18 cellular contexts compared by ENCODE assay signal in genomic region chr15:60473135-60473534, GRCh38. TPM values are rescaled to one million over a fixed set of nuclear protein-coding genes. Genes with fewer than 3 reads are reported as not detected.
DNase-seq lines count a peak whose midpoint lies in the region; ATAC-seq, FAIRE-seq and TF ChIP-seq lines count a peak whose summit lies in the region.
"Had no signal": no experiment of that assay in that cellular context is flagged by ENCODE, and none has a peak within 500 bp of the region (broad histone marks: within the 10 kb centered on the region; RNA-seq: fewer than 3 reads in every experiment).

No MANE protein-coding gene starts in this region.

- H4K20me1 ChIP-seq in H1 (replicated peaks in 1 of 2; ENCODE audit: control insufficient read depth in 1 of 2, insufficient read depth in 2 of 2, low read length in 2 of 2), result peaks cover 0 to 3% of the 10 kb centered on the region in 2 experiments

- no peak overlapping the region for H3K23ac ChIP-seq in H1 (ENCODE audit: insufficient read length)

- no peak overlapping the region for H2BK20ac ChIP-seq in H1 (ENCODE audit: low read length)

- no peak overlapping the region for H2BK12ac ChIP-seq in H1 (ENCODE audit: low read depth, low read length)

- TF ChIP-seq CTCF in CD14-positive monocyte (IDR thresholded peaks at IDR 0.05) (no peak), HFFc6 (IDR thresholded peaks at IDR 0.05) (no peak), H1 (IDR thresholded peaks at IDR 0.05; ENCODE audit: control extremely low read depth in 1 of 3, insufficient read depth in 1 of 3, low read depth in 1 of 3, low read length in 3 of 3) (no peak), progenitor cell of endocrine pancreas (IDR thresholded peaks at IDR 0.05; ENCODE audit: unreplicated experiment) (no peak)

- no peak overlapping the region for H3K4me3 ChIP-seq in H1 (ENCODE audit: extremely low read depth in 1 of 4, insufficient read depth in 2 of 4, low read depth in 3 of 4, low read length in 4 of 4)
- H3K4me3 ChIP-seq: BLaER1 had no signal

- no peak for TF ChIP-seq EP300 in H1 (IDR thresholded peaks at IDR 0.05; ENCODE audit: borderline replicate concordance in 1 of 2, low read depth in 2 of 2, low read length in 2 of 2)

- no peak for FAIRE-seq in H1 (lab: Jason Lieb, UNC)
- FAIRE-seq: GM12892 had no signal

- H4K5ac ChIP-seq in H1 (ENCODE audit: insufficient read length, low read depth, low read length), result no peak overlapping the region

- H3K18ac ChIP-seq in H1 (ENCODE audit: extremely low read depth, low read length), result no peak overlapping the region

- H3K23me2 ChIP-seq in H1 (ENCODE audit: low read depth, low read length), result peaks cover 4% of the 10 kb centered on the region

- H2AK5ac ChIP-seq in H1 (ENCODE audit: low read depth, low read length), result no peak overlapping the region

- no peak for TF ChIP-seq POLR2A in H1 (IDR thresholded peaks at IDR 0.05; ENCODE audit: control extremely low read depth in 1 of 2, low read depth in 2 of 2, low read length in 2 of 2)

- no peak overlapping the region for H4K91ac ChIP-seq in H1 (replicated peaks; ENCODE audit: insufficient read length, low read length)

- H2BK120ac ChIP-seq in H1 (replicated peaks; ENCODE audit: low read depth, low read length), result no peak overlapping the region

- H3K79me2 ChIP-seq in H1 (ENCODE audit: control insufficient read depth in 1 of 2, insufficient read depth in 2 of 2, low read length in 2 of 2), result peaks cover 6 to 41% of the 10 kb centered on the region in 2 experiments; a peak in 3 of 4 replicates

- H3K9me3 Mint-ChIP-seq in CD14-positive monocyte (peaks cover 0 to 3% (median 0%) of the 10 kb centered on the region in 7 donors), HFFc6 (no peaks in the 10 kb centered on the region), progenitor cell of endocrine pancreas (ENCODE audit: low read depth) (peaks cover 2% of the 10 kb centered on the region)
- H3K9me3 Mint-ChIP-seq: CD4-positive, CD25-positive, alpha-beta regulatory T cell had no signal

- no peak for DNase-seq in CD14-positive monocyte (ENCODE audit: low spot score)
- DNase-seq in HFFc6, result no peak
- no peak for DNase-seq in H1 (ENCODE audit: low read depth in 1 of 2, low spot score in 2 of 2)
- no peak for DNase-seq in progenitor cell of endocrine pancreas (ENCODE audit: low spot score, unreplicated experiment)
- no peak for DNase-seq in NCI-H1417 treated with DMSO at 0.1 percent for 48 hours (lab: John Stamatoyannopoulos, UW)
- no peak for DNase-seq in occipital lobe (lab: John Stamatoyannopoulos, UW)
- DNase-seq: 8988T; AML-193; Calu3; CD4-positive, CD25-positive, alpha-beta regulatory T cell; DMS79 treated with DMSO at 0.1 percent for 48 hours; EL; HCEC 1CT had no signal

- H3K4me3 Mint-ChIP-seq in CD14-positive monocyte (no peak overlapping the region), HFFc6 (no peak overlapping the region), progenitor cell of endocrine pancreas (ENCODE audit: low read depth) (no peak overlapping the region)

- 100% methylated on average over 3 of the region's 3 CpGs; no CpG with 5 or more reads in 1 of the 2 experiments for WGBS in H1 (ENCODE audit: extremely low coverage in 1 of 2, insufficient coverage in 1 of 2, insufficient read length in 1 of 2, insufficient replicate concordance in 2 of 2, low coverage in 1 of 2, low lambda C conversion rate in 2 of 2, missing lambda C conversion rate in 1 of 2), 2 experiments

- H3K27me3 Mint-ChIP-seq in CD14-positive monocyte (ENCODE audit: low read depth in 3 of 3) (no peaks in the 10 kb centered on the region), HFFc6 (ENCODE audit: insufficient read depth) (no peaks in the 10 kb centered on the region), progenitor cell of endocrine pancreas (no peaks in the 10 kb centered on the region)
- H3K27me3 Mint-ChIP-seq: CD4-positive, CD25-positive, alpha-beta regulatory T cell; IgD-negative memory B cell had no signal

- H2AFZ ChIP-seq in H1 (ENCODE audit: low read length), result no peak overlapping the region

- no peak overlapping the region for H3K4ac ChIP-seq in H1 (replicated peaks; ENCODE audit: insufficient read length, low read depth, low read length)

- no peak overlapping the region for H3K14ac ChIP-seq in H1 (ENCODE audit: insufficient read length)

- peaks cover 7% of the 10 kb centered on the region for H3K79me1 ChIP-seq in H1 (ENCODE audit: low read depth, low read length)

- H3K4me1 Mint-ChIP-seq in CD14-positive monocyte (peaks cover 23% of the 10 kb centered on the region), HFFc6 (ENCODE audit: low read depth) (peaks cover 46% of the 10 kb centered on the region), progenitor cell of endocrine pancreas (ENCODE audit: low read depth) (peaks cover 19% of the 10 kb centered on the region)

- H3K9me3 ChIP-seq in H1 (ENCODE audit: insufficient read depth in 2 of 2, low read depth in 1 of 2, low read length in 1 of 2), result no peaks in the 10 kb centered on the region
- H3K9me3 ChIP-seq: BLaER1 had no signal

- no peak overlapping the region for H3K4me2 ChIP-seq in H1 (ENCODE audit: insufficient read depth in 1 of 2, low read depth in 2 of 2, low read length in 2 of 2)
- H3K4me2 ChIP-seq: BLaER1, KMS-11 had no signal

- H3K36me3 Mint-ChIP-seq in CD14-positive monocyte (peaks cover 19 to 31% of the 10 kb centered on the region in 2 donors), HFFc6 (ENCODE audit: low read depth) (peaks cover 27% of the 10 kb centered on the region), progenitor cell of endocrine pancreas (ENCODE audit: insufficient read depth) (peaks cover 26% of the 10 kb centered on the region)

- no peak for TF ChIP-seq RAD21 in H1 (IDR thresholded peaks at IDR 0.05 in 1 of 2, conservative IDR thresholded peaks at IDR 0.05 in 1 of 2; ENCODE audit: low read depth in 2 of 2, low read length in 2 of 2)

- no peak for ATAC-seq in HG02798 (IDR thresholded peaks at IDR 0.05; ENCODE audit: poor library complexity, unreplicated experiment)

- peak overlapping the region; percentile 62; the same call in 1 of the 2 replicates for H4K8ac ChIP-seq in H1 (ENCODE audit: extremely low read depth, insufficient read depth, low read length)

- no peak overlapping the region for H2BK5ac ChIP-seq in H1 (ENCODE audit: low read depth, low read length)

- peaks cover 2 to 6% (median 4%) of the 10 kb centered on the region in 4 experiments; a peak in 6 of 7 replicates for H3K4me1 ChIP-seq in H1 (replicated peaks in 1 of 4; ENCODE audit: control insufficient read depth in 3 of 4, insufficient read depth in 4 of 4, low read length in 3 of 4)

- peak overlapping the region in 4 of 7 donors; percentile 1 to 80 (median 38) for H3K27ac Mint-ChIP-seq in CD14-positive monocyte
- 0 out of 2 replicates have a peak overlapping the region, but pooled peaks have one; percentile 3 for H3K27ac Mint-ChIP-seq in HFFc6
- H3K27ac Mint-ChIP-seq in progenitor cell of endocrine pancreas, result peak overlapping the region; percentile 24

- intact Hi-C loops in CD14-positive monocyte (cut with micrococcal nuclease), result no loop called here

- CTCF ChIA-PET in H1 (lab: Charles Lee; ENCODE audit: partially characterized antibody), result no interaction called here

- peaks cover 0 to 61% (median 14%) of the 10 kb centered on the region in 4 experiments; a peak in 7 of 8 replicates for H3K36me3 ChIP-seq in H1 (ENCODE audit: control insufficient read depth in 2 of 4, insufficient read depth in 4 of 4, low read length in 3 of 4)

- no peak overlapping the region for H2BK15ac ChIP-seq in H1 (ENCODE audit: low read length)

- H3K27ac ChIP-seq in H1 (ENCODE audit: low read depth, low read length), result no peak overlapping the region
- H3K27ac ChIP-seq: BLaER1, KMS-11 had no signal

- no peak overlapping the region for H3K9ac ChIP-seq in H1 (replicated peaks in 1 of 4; ENCODE audit: extremely low read depth in 1 of 4, low read depth in 3 of 4, low read length in 3 of 4)
- H3K9ac ChIP-seq: BLaER1, KMS-11 had no signal

- no peaks in the 10 kb centered on the region for H3K27me3 ChIP-seq in H1 (replicated peaks in 1 of 4; ENCODE audit: control insufficient read depth in 3 of 4, extremely low read depth in 1 of 4, insufficient read depth in 3 of 4, low read length in 3 of 4)
- H3K27me3 ChIP-seq: BLaER1 had no signal

- POLR2A ChIA-PET in H1 (lab: Charles Lee; ENCODE audit: partially characterized antibody), result no interaction called here

- no peak overlapping the region for H3K56ac ChIP-seq in H1 (replicated peaks; ENCODE audit: insufficient read length, low read depth, low read length)

TF ChIP-seq in H1, 55 proteins besides CTCF, POLR2A, EP300 and RAD21 (continues in another document):
- no peak for TF ChIP-seq EZH2 (IDR thresholded peaks at IDR 0.05; ENCODE audit: low read depth, low read length, severe bottlenecking)
- no peak for TF ChIP-seq KDM5A (IDR thresholded peaks at IDR 0.05; ENCODE audit: low read length)
- TF ChIP-seq SRF (IDR thresholded peaks at IDR 0.05; ENCODE audit: low read depth, low read length), result no peak
- no peak for TF ChIP-seq TAF7 (optimal IDR thresholded peaks at IDR 0.05; ENCODE audit: borderline replicate concordance, low read depth, low read length)
- no peak for TF ChIP-seq CBX8 (IDR thresholded peaks at IDR 0.05; ENCODE audit: borderline replicate concordance, low read depth, low read length)
- no peak for TF ChIP-seq NANOG (IDR thresholded peaks at IDR 0.05; ENCODE audit: insufficient read depth, low read depth, low read length, poor library complexity, severe bottlenecking)
- no peak for TF ChIP-seq TAF1 (IDR thresholded peaks at IDR 0.05; ENCODE audit: low read depth, low read length)
- no peak for TF ChIP-seq TBP (IDR thresholded peaks at IDR 0.05; ENCODE audit: low read depth, low read length)
- TF ChIP-seq KDM4A (IDR thresholded peaks at IDR 0.05; ENCODE audit: low read depth, low read length, severe bottlenecking), result no peak
- TF ChIP-seq CHD1 (IDR thresholded peaks at IDR 0.05; ENCODE audit: low read depth, low read length), result no peak
- no peak for TF ChIP-seq RBBP5 (IDR thresholded peaks at IDR 0.05; ENCODE audit: borderline replicate concordance, low read depth, low read length)
- TF ChIP-seq FOSL1 (IDR thresholded peaks at IDR 0.05; ENCODE audit: insufficient read depth, low read depth, low read length), result no peak

RNA-seq across cellular contexts. Expression of gene ICE2, which starts 5.8 kb away (rescaled TPM):
- polyA plus RNA-seq in CD14-positive monocyte, result 10 to 100 TPM; 24.8 to 27.0 TPM
- total RNA-seq in HFFc6 (2021; fragmentation: NEBNext Ultra II Directional; extraction: Animal tissue kit (Norgen Biotek cat#: 25700)), result 10 to 100 TPM; 29.3 to 36.9 (median 33.8) TPM
- total RNA-seq in H1 (2021; fragmentation: NEBNext Ultra II Directional; extraction: Animal tissue kit (Norgen Biotek cat#: 25700)), result 74.1 and 87.3 TPM in 2 replicates
- 26.4 and 40.0 TPM in 2 replicates for polyA plus RNA-seq in H1 (2011; rRNA removed)
- polyA plus RNA-seq in H1 (2011; cell fraction: cytosol; rRNA removed), result 27.5 TPM
- 65.4 TPM for polyA plus RNA-seq in H1 (2011; cell fraction: nucleus; rRNA removed)
- polyA plus RNA-seq in H1 (2012, experiment 1 of 2), result 32.1 to 61.5 TPM (median 39.4 TPM) in 4 replicates
- polyA plus RNA-seq in H1 (2012, experiment 2 of 2), result 1.8 TPM
- 42.7 TPM for polyA plus RNA-seq in H1 (2013, experiment 1 of 2)
- 36.4 TPM for polyA plus RNA-seq in H1 (2013, experiment 2 of 2)
- polyA minus RNA-seq in H1 (2011; rRNA and poly(A)+ RNA removed), result 60.6 and 80.3 TPM in 2 replicates
- polyA minus RNA-seq in H1 (2011; cell fraction: cytosol; rRNA and poly(A)+ RNA removed), result 38.4 TPM
- 152 TPM for polyA minus RNA-seq in H1 (2011; cell fraction: nucleus; rRNA and poly(A)+ RNA removed)
- total RNA-seq in progenitor cell of endocrine pancreas, result 84.8 and 85.1 TPM in 2 replicates
- 55.7 TPM for total RNA-seq in occipital lobe
